10 cellular contexts compared by ENCODE assay signal in genomic region chr6:136782021-136782770, GRCh38. TPM values are rescaled to one million over a fixed set of nuclear protein-coding genes. Genes with fewer than 3 reads are reported as not detected.
DNase-seq lines count a peak whose midpoint lies in the region; ATAC-seq and TF ChIP-seq lines count a peak whose summit lies in the region.
"Had no signal": no experiment of that assay in that cellular context is flagged by ENCODE, and none has a peak within 500 bp of the region (broad histone marks: within the 10 kb centered on the region; RNA-seq: fewer than 3 reads in every experiment).

No MANE protein-coding gene starts in this region.

- H3K79me2 ChIP-seq in GM23338 (replicated peaks; ENCODE audit: insufficient read depth): no peaks in the 10 kb centered on the region

- no peaks in the 10 kb centered on the region for H3F3A ChIP-seq in GM23338 (replicated peaks; ENCODE audit: low read depth)

- no peak for TF ChIP-seq CTCF in GM23338 (conservative IDR thresholded peaks at IDR 0.05; ENCODE audit: low read depth in 2 of 2)
- no peak for TF ChIP-seq CTCF in uterus (IDR thresholded peaks at IDR 0.05)

- H3K36me3 ChIP-seq in GM23338 (ENCODE audit: insufficient read depth) (no peaks in the 10 kb centered on the region), uterus (no peaks in the 10 kb centered on the region)
- H3K36me3 ChIP-seq: thoracic aorta had no signal

- no peaks in the 10 kb centered on the region for H3K9me3 Mint-ChIP-seq in GM23338

- no peak for DNase-seq in GM23338 (ENCODE audit: low spot score)
- DNase-seq in RPMI7951 (ENCODE audit: low read depth): peak; percentile 49
- peak; percentile 61 to 81 for DNase-seq in dermis microvascular lymphatic vessel endothelial cell (ENCODE audit: low read depth in 2 of 2)
- DNase-seq in pulmonary artery endothelial cell (ENCODE audit: low read depth, low spot score): peak; percentile 57
- no peak for DNase-seq in uterus
- DNase-seq in NCI-H2029 (lab: John Stamatoyannopoulos, UW): no peak
- no peak for DNase-seq in activated CD4-positive, alpha-beta T cell treated with anti-CD3 and anti-CD28 coated beads, Interleukin-2, amount 50 U/mL, for 1 hour
- DNase-seq: NCI-H2107 had no signal

- 0 out of 2 replicates have a peak overlapping the region, but pooled peaks have one; percentile 45 for H3K27ac Mint-ChIP-seq in GM23338

- no peak overlapping the region for H3K4me3 Mint-ChIP-seq in GM23338

- H3K4me3 ChIP-seq in GM23338 (no peak overlapping the region), uterus (no peak overlapping the region)
- H3K4me3 ChIP-seq: skin epidermis, thoracic aorta had no signal

- H3K27ac ChIP-seq in GM23338 (ENCODE audit: low read depth) (no peak overlapping the region), uterus (no peak overlapping the region)

- H3K27me3 Mint-ChIP-seq in GM23338 (ENCODE audit: insufficient read depth, low read depth, poor library complexity): no peaks in the 10 kb centered on the region

- intact Hi-C loops in uterus (cut with DNase I; ENCODE audit: low total_unique reads): no loop called here

- H3K4me1 ChIP-seq in GM23338 (ENCODE audit: insufficient read depth) (no peaks in the 10 kb centered on the region), uterus (no peaks in the 10 kb centered on the region)

- H3K4me1 Mint-ChIP-seq in GM23338: peaks cover 7% of the 10 kb centered on the region; the same call in 1 of the 3 replicates

- H3K4me2 ChIP-seq in GM23338: no peak overlapping the region

- no peaks in the 10 kb centered on the region for H3K9me3 ChIP-seq in uterus
- H3K9me3 ChIP-seq: thoracic aorta had no signal

- no peaks in the 10 kb centered on the region for H3K36me3 Mint-ChIP-seq in GM23338 (ENCODE audit: low read depth)

- H3K27me3 ChIP-seq in GM23338 (ENCODE audit: insufficient read depth) (no peaks in the 10 kb centered on the region), uterus (no peaks in the 10 kb centered on the region)

- H3K9me2 ChIP-seq in GM23338 (ENCODE audit: insufficient read depth): no peaks in the 10 kb centered on the region

- H4K20me1 ChIP-seq in GM23338 (replicated peaks; ENCODE audit: insufficient read depth): no peaks in the 10 kb centered on the region

- TF ChIP-seq POLR2A in uterus (IDR thresholded peaks at IDR 0.05): no peak

- no peak for ATAC-seq in GM23338

- no peak overlapping the region for H2AFZ ChIP-seq in GM23338

TF ChIP-seq in GM23338, 12 proteins besides CTCF, POLR2A, EP300 and RAD21 (continues in another document):
- TF ChIP-seq CREB1 (CRISPR knock-in tag; IDR thresholded peaks at IDR 0.05; ENCODE audit: low read depth): no peak
- no peak for TF ChIP-seq REST (IDR thresholded peaks at IDR 0.05; ENCODE audit: unreplicated experiment)
- TF ChIP-seq JUNB (IDR thresholded peaks at IDR 0.05; ENCODE audit: unreplicated experiment): no peak
- TF ChIP-seq EZH2 (IDR thresholded peaks at IDR 0.05; ENCODE audit: low read depth, unreplicated experiment): no peak
- no peak for TF ChIP-seq STAT1 (IDR thresholded peaks at IDR 0.05; ENCODE audit: unreplicated experiment)
- no peak for TF ChIP-seq EZH2phosphoT487 (IDR thresholded peaks at IDR 0.05; ENCODE audit: unreplicated experiment)
- no peak for TF ChIP-seq POLR2AphosphoS5 (IDR thresholded peaks at IDR 0.05; ENCODE audit: low read depth)
- no peak for TF ChIP-seq ETS1 (IDR thresholded peaks at IDR 0.05)
- no peak for TF ChIP-seq NANOG (IDR thresholded peaks at IDR 0.05; ENCODE audit: borderline replicate concordance)
- no peak for TF ChIP-seq ZNF114 (CRISPR knock-in tag; IDR thresholded peaks at IDR 0.05)

RNA-seq across cellular contexts. Expression of gene MAP3K5, which starts 10.1 kb away (rescaled TPM):
- 2.8 and 2.9 TPM in 2 replicates for total RNA-seq in GM23338 (2014; rRNA removed; shearing (Covaris generic))
- polyA plus RNA-seq in GM23338 (2016; fragmentation: Nextera tagmentation; extraction: Ambion mirVana): 0.76 and 0.78 TPM in 2 replicates
- 6.2 and 6.3 TPM in 2 replicates for total RNA-seq in RPMI7951 (2014; rRNA removed; shearing (Covaris generic))
- total RNA-seq in dermis microvascular lymphatic vessel endothelial cell (2.3 and 3.0 TPM in 2 replicates), pulmonary artery endothelial cell (25.8 and 34.8 TPM in 2 replicates), uterus (10 to 100 TPM in 2 of 4 donors, 1 to 10 TPM in 2; 9.5 to 67.1 (median 15.4) TPM)

RNA-seq across cellular contexts. Expression of gene PEX7, which starts 40.2 kb away (rescaled TPM):
- total RNA-seq in GM23338 (2014; rRNA removed; shearing (Covaris generic)): 13.5 and 24.1 TPM in 2 replicates
- polyA plus RNA-seq in GM23338 (2016; fragmentation: Nextera tagmentation; extraction: Ambion mirVana): 11.8 and 12.4 TPM in 2 replicates
- total RNA-seq in RPMI7951 (2014; rRNA removed; shearing (Covaris generic)): 9.7 and 17.1 TPM in 2 replicates
- 4.1 and 5.1 TPM in 2 replicates for total RNA-seq in dermis microvascular lymphatic vessel endothelial cell
- 4.8 and 7.9 TPM in 2 replicates for total RNA-seq in pulmonary artery endothelial cell
- total RNA-seq in uterus: 10 to 100 TPM in 2 of 4 donors, 1 to 10 TPM in 1, not detected in 1; 9.0 to 21.5 (median 11.7) TPM

Comparison
In these comparisons a context has a peak if more than half of its experiments do, and no peak if none do; other contexts are left out.
1. DNase-seq: peak in RPMI7951 (single experiment), dermis microvascular lymphatic vessel endothelial cell (2 of 2) and pulmonary artery endothelial cell (single experiment); none in GM23338 (single experiment), uterus (0 of 2), NCI-H2029 (single experiment) and activated CD4-positive, alpha-beta T cell treated with anti-CD3 and anti-CD28 coated beads, Interleukin-2, amount 50 U/mL, for 1 hour (single experiment).